ENCODE assay signal across 26 cellular contexts in genomic region chr6:7493866-7494265, GRCh38.
"Had no signal": no experiment of that assay in that cellular context is flagged by ENCODE, and none has a peak within 500 bp of the region (broad histone marks: within the 10 kb centered on the region; RNA-seq: fewer than 3 reads in every experiment).

No MANE protein-coding gene starts in this region.

- H3K27ac ChIP-seq: stomach, suprapubic skin, testis, thoracic aorta, thyroid gland, tibial artery, tibial nerve, transverse colon, upper lobe of left lung, upper lobe of right lung, uterus, vagina had no signal

- H3K4me1 ChIP-seq: stomach, suprapubic skin, testis, thyroid gland, tibial artery, tibial nerve, upper lobe of left lung, upper lobe of right lung, uterus, vagina had no signal

- H3K36me3 ChIP-seq: stomach, suprapubic skin, thoracic aorta, thyroid gland, tibial artery, tibial nerve, transverse colon, upper lobe of left lung, upper lobe of right lung, uterus, vagina had no signal

- H3K4me3 ChIP-seq: stomach, suprapubic skin, testis, thoracic aorta, thyroid gland, tibial artery, tibial nerve, transverse colon, upper lobe of left lung, upper lobe of right lung, uterus, vagina had no signal

- ATAC-seq: stimulated activated effector memory CD8-positive, alpha-beta T cell treated with anti-CD3 and anti-CD28 coated beads, Interleukin-12 subunit alpha, Interleukin-12 subunit beta, amount 100 ng/mL, for 72 hours; stimulated activated memory B cell treated with anti-CD40 and anti-IgM and Interleukin-4, amounts not matched to agents 10 μg/mL and 1 μg/mL and 100 μg/mL, for 72 hours; stimulated activated naive B cell treated with anti-CD40 and anti-IgM and Interleukin-4, amounts not matched to agents 10 μg/mL and 1 μg/mL and 100 μg/mL, for 72 hours; stimulated activated naive CD8-positive, alpha-beta T cell treated with anti-CD3 and anti-CD28 coated beads, Interleukin-15, amount 100 ng/mL, for 72 hours; stimulated activated naive CD8-positive, alpha-beta T cell treated with anti-CD3 and anti-CD28 coated beads, Interleukin-15, Interleukin-2, amounts not matched to agents 100 U/mL and 50 U/mL, for 24 hours; upper lobe of right lung had no signal

- H3K9me3 ChIP-seq: suprapubic skin, testis, thoracic aorta, thyroid gland, tibial artery, transverse colon, upper lobe of left lung, upper lobe of right lung, uterus, vagina had no signal

- DNase-seq: stimulated activated CD4-positive, alpha-beta T cell treated with anti-CD3 and anti-CD28 coated beads, Interleukin-2, amount 100 ng/mL, for 48 hours; stimulated activated CD4-positive, alpha-beta T cell treated with anti-CD3 and anti-CD28 coated beads, Interleukin-4, amount 100 ng/mL, for 1 hour; stimulated activated CD4-positive, alpha-beta T cell treated with anti-CD3 and anti-CD28 coated beads, Interleukin-4, amount 100 ng/mL, for 24 hours; stimulated activated CD4-positive, alpha-beta T cell treated with anti-CD3 and anti-CD28 coated beads, Interleukin-4, amount 100 ng/mL, for 4 hours; stimulated activated CD8-positive, alpha-beta memory T cell treated with anti-CD3 and anti-CD28 coated beads, Interleukin-4, amount 100 ng/mL, for 48 hours; stimulated activated naive B cell treated with anti-CD40 and anti-IgM and Interleukin-4, amounts not matched to agents 10 μg/mL and 1 μg/mL and 100 μg/mL, for 72 hours; stimulated activated naive CD4-positive, alpha-beta T cell; stimulated activated naive CD4-positive, alpha-beta T cell treated with Interleukin-2 at 50 U/mL for 16 hours; stimulated activated naive CD8-positive, alpha-beta T cell treated with anti-CD3 and anti-CD28 coated beads, Interleukin-15, amount 100 ng/mL, for 72 hours; stimulated activated naive CD8-positive, alpha-beta T cell treated with anti-CD3 and anti-CD28 coated beads, Interleukin-15, Interleukin-2, amounts not matched to agents 100 U/mL and 50 U/mL, for 24 hours; stomach; substantia nigra; testis; thyroid gland; tibial artery; transverse colon; upper lobe of left lung; upper lobe of right lung; uterus had no signal

- H3K27me3 ChIP-seq: stomach, suprapubic skin, testis, thyroid gland, tibial artery, tibial nerve, transverse colon, upper lobe of left lung, uterus, vagina had no signal

- FAIRE-seq: urothelium cell line had no signal
